ENCODE assay signal across 9 cellular contexts in genomic region chr5:142699105-142699720, GRCh38. TPM values are rescaled to one million over a fixed set of nuclear protein-coding genes. Genes with fewer than 3 reads are reported as not detected.
DNase-seq lines count a peak whose midpoint lies in the region; ATAC-seq and TF ChIP-seq lines count a peak whose summit lies in the region.
"Had no signal": no experiment of that assay in that cellular context is flagged by ENCODE, and none has a peak within 500 bp of the region (broad histone marks: within the 10 kb centered on the region; RNA-seq: fewer than 3 reads in every experiment).

No MANE protein-coding gene starts in this region.

- TF ChIP-seq POLR2A in breast epithelium (IDR thresholded peaks at IDR 0.05), result no peak

- peak overlapping the region; percentile 24; the same call in 1 of the 2 replicates for H3K27ac ChIP-seq in VCaP
- peak overlapping the region; percentile 50 to 86 for H3K27ac ChIP-seq in breast epithelium
- H3K27ac ChIP-seq: skin epidermis had no signal

- H3K4me1 ChIP-seq in breast epithelium, result peaks cover 0 to 11% of the 10 kb centered on the region in 2 donors

- intact Hi-C loops in breast epithelium (cut with DNase I; ENCODE audit: low total_unique reads), result no loop called here

- peak; percentile 72 for ATAC-seq in HG02885 (IDR thresholded peaks at IDR 0.05; ENCODE audit: poor library complexity, unreplicated experiment)
- no peak for ATAC-seq in GM18909 (IDR thresholded peaks at IDR 0.05; ENCODE audit: poor library complexity, unreplicated experiment)

- H3K4me3 ChIP-seq in GM12865 (ENCODE audit: low read depth, low read length) (no peak overlapping the region), breast epithelium (no peak overlapping the region)
- H3K4me3 ChIP-seq: skin epidermis had no signal

- H3K36me3 ChIP-seq in breast epithelium, result no peaks in the 10 kb centered on the region

- H3K27me3 ChIP-seq in breast epithelium, result no peaks in the 10 kb centered on the region

- H3K9me3 ChIP-seq in breast epithelium, result no peaks in the 10 kb centered on the region

- DNase-seq in GM12865 (ENCODE audit: low read depth) (peak; percentile 71), NCI-H2196 (lab: John Stamatoyannopoulos, UW; ENCODE audit: unreplicated experiment) (peak; percentile 83), breast epithelium (ENCODE audit: low spot score in 2 of 2) (peak; percentile 83 to 85), islet precursor cell (peak; percentile 94)
- peak; percentile 55 to 61 for DNase-seq in stimulated activated CD4-positive, alpha-beta T cell treated with anti-CD3 and anti-CD28 coated beads, Interleukin-15, amount 100 ng/mL, for 1 hour (ENCODE audit: low read depth in 1 of 2, low spot score in 1 of 2)

- TF ChIP-seq CTCF in GM12865 (IDR thresholded peaks at IDR 0.05; ENCODE audit: insufficient read depth, low read depth, low read length, missing control alignments) (peak; percentile 96), VCaP (conservative IDR thresholded peaks at IDR 0.05) (peak; percentile 99), breast epithelium (IDR thresholded peaks at IDR 0.05) (peak; percentile 96 to 98 (median 97))

RNA-seq across cellular contexts. Expression of gene FGF1, which starts 13.3 kb away (rescaled TPM):
- total RNA-seq in breast epithelium, result 10 to 100 TPM in 1 of 3 donors, 1 to 10 TPM in 1, under 1 TPM in 1; 0.32 to 20.3 (median 6.6) TPM
